Comparison of ENCODE assay signal across 1 cellular context in genomic region chr11:118251858-118252652, GRCh38.
TF ChIP-seq lines count a peak whose summit lies in the region.

MPZL3 (minus strand) TSS chr11:118252365; CDS start chr11:118252294, 71 bp downstream.

TF ChIP-seq in HepG2, 621 proteins besides CTCF, POLR2A, EP300 and RAD21 (continued from another document and continues in another):
- TF ChIP-seq ATF7 (IDR thresholded peaks at IDR 0.05) (peak; percentile 79), ATF7 (CRISPR knock-in tag; IDR thresholded peaks at IDR 0.05) (peak; percentile 52; the same call in 1 of the 2 replicates), KLF12 (CRISPR knock-in tag; IDR thresholded peaks at IDR 0.05; ENCODE audit: borderline replicate concordance) (no peak; the same call in 1 of the 2 replicates), ZNF354B (CRISPR knock-in tag; IDR thresholded peaks at IDR 0.05) (no peak), ZNF589 (CRISPR knock-in tag; conservative IDR thresholded peaks at IDR 0.05) (no peak), NR1H2 (CRISPR knock-in tag; IDR thresholded peaks at IDR 0.05; ENCODE audit: borderline replicate concordance, low read depth) (peak; percentile 59; the same call in 1 of the 2 replicates), MYC (CRISPR knock-in tag; IDR thresholded peaks at IDR 0.05; ENCODE audit: borderline replicate concordance) (peak; percentile 26; the same call in 1 of the 2 replicates), SOX13 (IDR thresholded peaks at IDR 0.05) (no peak), SOX13 (CRISPR knock-in tag; conservative IDR thresholded peaks at IDR 0.05 in 1 of 2, IDR thresholded peaks at IDR 0.05 in 1 of 2) (0 out of 4 replicates have a peak, but pooled peaks of 1 of the 2 experiments have one; percentile 12), DPF2 (CRISPR knock-in tag; IDR thresholded peaks at IDR 0.05; ENCODE audit: borderline replicate concordance, low read depth) (no peak), YEATS2 (CRISPR knock-in tag; IDR thresholded peaks at IDR 0.05; ENCODE audit: borderline replicate concordance) (peak; percentile 77; the same call in 1 of the 2 replicates), EZH2 (conservative IDR thresholded peaks at IDR 0.05; ENCODE audit: low read depth, low read length) (no peak), ZNF788 (CRISPR knock-in tag; IDR thresholded peaks at IDR 0.05; ENCODE audit: borderline replicate concordance) (peak; percentile 61; the same call in 1 of the 2 replicates), TP53 (CRISPR knock-in tag; conservative IDR thresholded peaks at IDR 0.05) (no peak), MBNL3 (CRISPR knock-in tag; conservative IDR thresholded peaks at IDR 0.05) (no peak), ZNF256 (CRISPR knock-in tag; conservative IDR thresholded peaks at IDR 0.05) (0 out of 2 replicates have a peak, but pooled peaks have one; percentile 22), ZNF484 (CRISPR knock-in tag; IDR thresholded peaks at IDR 0.05; ENCODE audit: borderline replicate concordance, low read depth) (no peak), ZSCAN30 (CRISPR knock-in tag; IDR thresholded peaks at IDR 0.05) (no peak), SALL2 (CRISPR knock-in tag; IDR thresholded peaks at IDR 0.05) (peak; percentile 50; the same call in 1 of the 2 replicates), GABPB1 (CRISPR knock-in tag; IDR thresholded peaks at IDR 0.05) (peak; percentile 98), SPEN (CRISPR knock-in tag; IDR thresholded peaks at IDR 0.05; ENCODE audit: low read depth) (peak; percentile 74), HOXA7 (CRISPR knock-in tag; IDR thresholded peaks at IDR 0.05) (no peak), ZNF446 (CRISPR knock-in tag; IDR thresholded peaks at IDR 0.05) (no peak), ZNF746 (CRISPR knock-in tag; IDR thresholded peaks at IDR 0.05) (peak; percentile 65), ZNF430 (CRISPR knock-in tag; IDR thresholded peaks at IDR 0.05) (peak; percentile 35; the same call in 1 of the 2 replicates), HDAC2 (CRISPR knock-in tag; IDR thresholded peaks at IDR 0.05) (0 out of 2 replicates have a peak, but pooled peaks have one; percentile 14), TCF7L2 (IDR thresholded peaks at IDR 0.05; ENCODE audit: low read depth, low read length) (no peak), ZEB1 (IDR thresholded peaks at IDR 0.05; ENCODE audit: insufficient replicate concordance, low read depth) (peak; percentile 99), IRX3 (CRISPR knock-in tag; IDR thresholded peaks at IDR 0.05; ENCODE audit: borderline replicate concordance, low read depth) (no peak), DRAP1 (CRISPR knock-in tag; IDR thresholded peaks at IDR 0.05) (0 out of 2 replicates have a peak, but pooled peaks have one; percentile 14), HOXA9 (CRISPR knock-in tag; IDR thresholded peaks at IDR 0.05; ENCODE audit: borderline replicate concordance) (peak; percentile 46; the same call in 1 of the 2 replicates), IKZF1 (IDR thresholded peaks at IDR 0.05) (no peak), MBD4 (IDR thresholded peaks at IDR 0.05; ENCODE audit: borderline replicate concordance, low read length) (no peak), JDP2 (CRISPR knock-in tag; IDR thresholded peaks at IDR 0.05; ENCODE audit: borderline replicate concordance) (no peak), NR0B2 (CRISPR knock-in tag; IDR thresholded peaks at IDR 0.05) (no peak), MEF2D (CRISPR knock-in tag; IDR thresholded peaks at IDR 0.05) (peak; percentile 38; the same call in 1 of the 2 replicates), PLSCR1 (CRISPR knock-in tag; IDR thresholded peaks at IDR 0.05; ENCODE audit: borderline replicate concordance) (no peak), SP140L (CRISPR knock-in tag; IDR thresholded peaks at IDR 0.05; ENCODE audit: borderline replicate concordance) (no peak), HNRNPH1 (optimal IDR thresholded peaks at IDR 0.05; ENCODE audit: low read depth, low read length) (no peak), ZMAT3 (CRISPR knock-in tag; conservative IDR thresholded peaks at IDR 0.05) (no peak), JUNB (CRISPR knock-in tag; IDR thresholded peaks at IDR 0.05; ENCODE audit: borderline replicate concordance) (no peak), ZNF232 (CRISPR knock-in tag; IDR thresholded peaks at IDR 0.05; ENCODE audit: borderline replicate concordance) (peak; percentile 63; the same call in 1 of the 2 replicates), MIXL1 (CRISPR knock-in tag; IDR thresholded peaks at IDR 0.05) (0 out of 2 replicates have a peak, but pooled peaks have one; percentile 14), ZNF414 (CRISPR knock-in tag; IDR thresholded peaks at IDR 0.05) (0 out of 2 replicates have a peak, but pooled peaks have one; percentile 67), ZNF12 (CRISPR knock-in tag; IDR thresholded peaks at IDR 0.05) (no peak), PHF8 (CRISPR knock-in tag; IDR thresholded peaks at IDR 0.05) (peak; percentile 72), CHD2 (IDR thresholded peaks at IDR 0.05; ENCODE audit: low read depth, low read length) (no peak), ZNF678 (CRISPR knock-in tag; IDR thresholded peaks at IDR 0.05) (no peak), ZBTB7B (CRISPR knock-in tag; IDR thresholded peaks at IDR 0.05) (peak; percentile 99), GATAD2A (CRISPR knock-in tag; IDR thresholded peaks at IDR 0.05) (peak; percentile 48; the same call in 1 of the 2 replicates), ZNF34 (CRISPR knock-in tag; IDR thresholded peaks at IDR 0.05; ENCODE audit: borderline replicate concordance) (no peak), KLF13 (CRISPR knock-in tag; IDR thresholded peaks at IDR 0.05) (no peak)
- TF ChIP-seq, protein P1, sequence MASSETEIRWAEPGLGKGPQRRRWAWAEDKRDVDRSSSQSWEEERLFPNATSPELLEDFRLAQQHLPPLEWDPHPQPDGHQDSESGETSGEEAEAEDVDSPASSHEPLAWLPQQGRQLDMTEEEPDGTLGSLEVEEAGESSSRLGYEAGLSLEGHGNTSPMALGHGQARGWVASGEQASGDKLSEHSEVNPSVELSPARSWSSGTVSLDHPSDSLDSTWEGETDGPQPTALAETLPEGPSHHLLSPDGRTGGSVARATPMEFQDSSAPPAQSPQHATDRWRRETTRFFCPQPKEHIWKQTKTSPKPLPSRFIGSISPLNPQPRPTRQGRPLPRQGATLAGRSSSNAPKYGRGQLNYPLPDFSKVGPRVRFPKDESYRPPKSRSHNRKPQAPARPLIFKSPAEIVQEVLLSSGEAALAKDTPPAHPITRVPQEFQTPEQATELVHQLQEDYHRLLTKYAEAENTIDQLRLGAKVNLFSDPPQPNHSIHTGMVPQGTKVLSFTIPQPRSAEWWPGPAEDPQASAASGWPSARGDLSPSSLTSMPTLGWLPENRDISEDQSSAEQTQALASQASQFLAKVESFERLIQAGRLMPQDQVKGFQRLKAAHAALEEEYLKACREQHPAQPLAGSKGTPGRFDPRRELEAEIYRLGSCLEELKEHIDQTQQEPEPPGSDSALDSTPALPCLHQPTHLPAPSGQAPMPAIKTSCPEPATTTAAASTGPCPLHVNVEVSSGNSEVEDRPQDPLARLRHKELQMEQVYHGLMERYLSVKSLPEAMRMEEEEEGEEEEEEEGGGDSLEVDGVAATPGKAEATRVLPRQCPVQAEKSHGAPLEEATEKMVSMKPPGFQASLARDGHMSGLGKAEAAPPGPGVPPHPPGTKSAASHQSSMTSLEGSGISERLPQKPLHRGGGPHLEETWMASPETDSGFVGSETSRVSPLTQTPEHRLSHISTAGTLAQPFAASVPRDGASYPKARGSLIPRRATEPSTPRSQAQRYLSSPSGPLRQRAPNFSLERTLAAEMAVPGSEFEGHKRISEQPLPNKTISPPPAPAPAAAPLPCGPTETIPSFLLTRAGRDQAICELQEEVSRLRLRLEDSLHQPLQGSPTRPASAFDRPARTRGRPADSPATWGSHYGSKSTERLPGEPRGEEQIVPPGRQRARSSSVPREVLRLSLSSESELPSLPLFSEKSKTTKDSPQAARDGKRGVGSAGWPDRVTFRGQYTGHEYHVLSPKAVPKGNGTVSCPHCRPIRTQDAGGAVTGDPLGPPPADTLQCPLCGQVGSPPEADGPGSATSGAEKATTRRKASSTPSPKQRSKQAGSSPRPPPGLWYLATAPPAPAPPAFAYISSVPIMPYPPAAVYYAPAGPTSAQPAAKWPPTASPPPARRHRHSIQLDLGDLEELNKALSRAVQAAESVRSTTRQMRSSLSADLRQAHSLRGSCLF (CRISPR knock-in tag; IDR thresholded peaks at IDR 0.05; ENCODE audit: borderline replicate concordance), result no peak; the same call in 1 of the 2 replicates
- TF ChIP-seq, protein P2, sequence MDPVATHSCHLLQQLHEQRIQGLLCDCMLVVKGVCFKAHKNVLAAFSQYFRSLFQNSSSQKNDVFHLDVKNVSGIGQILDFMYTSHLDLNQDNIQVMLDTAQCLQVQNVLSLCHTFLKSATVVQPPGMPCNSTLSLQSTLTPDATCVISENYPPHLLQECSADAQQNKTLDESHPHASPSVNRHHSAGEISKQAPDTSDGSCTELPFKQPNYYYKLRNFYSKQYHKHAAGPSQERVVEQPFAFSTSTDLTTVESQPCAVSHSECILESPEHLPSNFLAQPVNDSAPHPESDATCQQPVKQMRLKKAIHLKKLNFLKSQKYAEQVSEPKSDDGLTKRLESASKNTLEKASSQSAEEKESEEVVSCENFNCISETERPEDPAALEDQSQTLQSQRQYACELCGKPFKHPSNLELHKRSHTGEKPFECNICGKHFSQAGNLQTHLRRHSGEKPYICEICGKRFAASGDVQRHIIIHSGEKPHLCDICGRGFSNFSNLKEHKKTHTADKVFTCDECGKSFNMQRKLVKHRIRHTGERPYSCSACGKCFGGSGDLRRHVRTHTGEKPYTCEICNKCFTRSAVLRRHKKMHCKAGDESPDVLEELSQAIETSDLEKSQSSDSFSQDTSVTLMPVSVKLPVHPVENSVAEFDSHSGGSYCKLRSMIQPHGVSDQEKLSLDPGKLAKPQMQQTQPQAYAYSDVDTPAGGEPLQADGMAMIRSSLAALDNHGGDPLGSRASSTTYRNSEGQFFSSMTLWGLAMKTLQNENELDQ (CRISPR knock-in tag; IDR thresholded peaks at IDR 0.05; ENCODE audit: borderline replicate concordance), result no peak
- TF ChIP-seq, protein P3, sequence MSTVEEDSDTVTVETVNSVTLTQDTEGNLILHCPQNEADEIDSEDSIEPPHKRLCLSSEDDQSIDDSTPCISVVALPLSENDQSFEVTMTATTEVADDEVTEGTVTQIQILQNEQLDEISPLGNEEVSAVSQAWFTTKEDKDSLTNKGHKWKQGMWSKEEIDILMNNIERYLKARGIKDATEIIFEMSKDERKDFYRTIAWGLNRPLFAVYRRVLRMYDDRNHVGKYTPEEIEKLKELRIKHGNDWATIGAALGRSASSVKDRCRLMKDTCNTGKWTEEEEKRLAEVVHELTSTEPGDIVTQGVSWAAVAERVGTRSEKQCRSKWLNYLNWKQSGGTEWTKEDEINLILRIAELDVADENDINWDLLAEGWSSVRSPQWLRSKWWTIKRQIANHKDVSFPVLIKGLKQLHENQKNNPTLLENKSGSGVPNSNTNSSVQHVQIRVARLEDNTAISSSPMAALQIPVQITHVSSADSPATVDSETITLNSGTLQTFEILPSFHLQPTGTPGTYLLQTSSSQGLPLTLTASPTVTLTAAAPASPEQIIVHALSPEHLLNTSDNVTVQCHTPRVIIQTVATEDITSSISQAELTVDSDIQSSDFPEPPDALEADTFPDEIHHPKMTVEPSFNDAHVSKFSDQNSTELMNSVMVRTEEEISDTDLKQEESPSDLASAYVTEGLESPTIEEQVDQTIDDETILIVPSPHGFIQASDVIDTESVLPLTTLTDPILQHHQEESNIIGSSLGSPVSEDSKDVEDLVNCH (CRISPR knock-in tag; IDR thresholded peaks at IDR 0.05), result no peak
- TF ChIP-seq, protein P4, sequence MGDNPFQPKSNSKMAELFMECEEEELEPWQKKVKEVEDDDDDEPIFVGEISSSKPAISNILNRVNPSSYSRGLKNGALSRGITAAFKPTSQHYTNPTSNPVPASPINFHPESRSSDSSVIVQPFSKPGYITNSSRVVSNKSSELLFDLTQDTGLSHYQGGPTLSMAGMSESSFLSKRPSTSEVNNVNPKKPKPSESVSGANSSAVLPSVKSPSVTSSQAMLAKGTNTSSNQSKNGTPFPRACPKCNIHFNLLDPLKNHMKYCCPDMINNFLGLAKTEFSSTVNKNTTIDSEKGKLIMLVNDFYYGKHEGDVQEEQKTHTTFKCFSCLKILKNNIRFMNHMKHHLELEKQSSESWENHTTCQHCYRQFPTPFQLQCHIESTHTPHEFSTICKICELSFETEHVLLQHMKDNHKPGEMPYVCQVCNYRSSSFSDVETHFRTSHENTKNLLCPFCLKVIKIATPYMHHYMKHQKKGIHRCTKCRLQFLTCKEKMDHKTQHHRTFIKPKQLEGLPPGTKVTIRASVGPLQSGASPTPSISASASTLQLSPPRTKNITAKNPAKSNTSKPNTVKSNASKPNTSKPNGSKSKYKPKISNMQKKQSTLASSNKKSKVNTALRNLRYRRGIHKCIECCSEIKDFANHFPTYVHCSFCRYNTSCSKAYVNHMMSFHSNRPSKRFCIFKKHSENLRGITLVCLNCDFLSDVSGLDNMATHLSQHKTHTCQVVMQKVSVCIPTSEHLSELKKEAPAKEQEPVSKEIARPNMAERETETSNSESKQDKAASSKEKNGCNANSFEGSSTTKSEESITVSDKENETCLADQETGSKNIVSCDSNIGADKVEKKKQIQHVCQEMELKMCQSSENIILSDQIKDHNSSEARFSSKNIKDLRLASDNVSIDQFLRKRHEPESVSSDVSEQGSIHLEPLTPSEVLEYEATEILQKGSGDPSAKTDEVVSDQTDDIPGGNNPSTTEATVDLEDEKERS (CRISPR knock-in tag; IDR thresholded peaks at IDR 0.05), result 0 out of 2 replicates have a peak, but pooled peaks have one; percentile 24
